ENCODE assay signal across 8 cellular contexts in the genomic region with DNA sequence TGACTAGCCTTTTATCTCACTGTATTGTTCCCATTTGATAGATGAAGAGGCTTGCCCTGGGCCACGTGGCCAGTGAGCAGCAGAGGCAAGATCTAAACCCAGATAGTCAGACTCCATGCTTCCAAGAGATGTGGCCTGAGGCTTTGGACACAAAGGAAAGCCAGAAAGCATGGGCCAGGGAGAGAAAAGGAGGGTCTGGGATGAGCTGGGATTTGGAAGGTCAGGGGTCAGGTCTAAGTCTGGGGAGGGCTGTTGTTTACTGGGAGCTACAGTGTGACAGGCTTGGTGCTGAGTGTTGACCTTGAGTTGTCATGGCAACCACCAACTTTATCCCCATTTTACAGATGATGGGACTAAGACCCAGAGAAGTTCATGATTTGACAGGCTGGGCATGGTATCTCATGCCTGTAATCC. TPM values are rescaled to one million over a fixed set of nuclear protein-coding genes. Genes with fewer than 3 reads are reported as not detected.
DNase-seq lines count a peak whose midpoint lies in the region; ATAC-seq and TF ChIP-seq lines count a peak whose summit lies in the region.
"Had no signal": no experiment of that assay in that cellular context is flagged by ENCODE, and none has a peak within 500 bp of the region (broad histone marks: within the 10 kb centered on the region; RNA-seq: fewer than 3 reads in every experiment).

No MANE protein-coding gene starts in this region.

- no peak overlapping the region for H3K56ac ChIP-seq in H9 (ENCODE audit: insufficient read length, low read depth, low read length)

- no peak overlapping the region for H3K4ac ChIP-seq in H9 (ENCODE audit: low read depth, low read length)

- H3K9me3 ChIP-seq in H9 (ENCODE audit: control insufficient read depth, low read depth, low read length) = no peaks in the 10 kb centered on the region

- no peaks in the 10 kb centered on the region for H3K4me1 ChIP-seq in H9 (ENCODE audit: insufficient read depth, low read length)

- peaks cover 5 to 6% of the 10 kb centered on the region in 2 experiments; a peak in 4 of 5 replicates for H3K9me3 Mint-ChIP-seq in H9

- H3K18ac ChIP-seq in H9 (ENCODE audit: insufficient read length, low read depth, low read length) = no peak overlapping the region

- TF ChIP-seq CTCF in AG04449 (IDR thresholded peaks at IDR 0.05; ENCODE audit: insufficient read depth, low read length, missing control alignments) (no peak), fibroblast of mammary gland (conservative IDR thresholded peaks at IDR 0.05; ENCODE audit: control insufficient read depth, insufficient read depth, low read depth, low read length) (no peak), H9 (conservative IDR thresholded peaks at IDR 0.05) (no peak)

- H3K27ac ChIP-seq in H9 (ENCODE audit: insufficient read length, low read depth, low read length) = no peak overlapping the region

- H2AFZ ChIP-seq in H9 (ENCODE audit: low read length) = no peak overlapping the region

- no peak overlapping the region for H2BK12ac ChIP-seq in H9 (ENCODE audit: insufficient read length, low read depth, low read length)

- no CpG with 5 or more reads among the region's 1 CpG for WGBS in H9 (ENCODE audit: extremely low coverage, insufficient read length, low lambda C conversion rate)

- no peak overlapping the region for H2BK20ac ChIP-seq in H9 (ENCODE audit: low read depth, low read length, poor library complexity, severe bottlenecking)

- no peak overlapping the region for H3K4me2 ChIP-seq in H9 (ENCODE audit: insufficient read depth, insufficient read length, low read length)

- H3K4me1 Mint-ChIP-seq in H9 = peaks cover 22 to 26% of the 10 kb centered on the region in 2 experiments

- ATAC-seq in HG02938 (IDR thresholded peaks at IDR 0.05; ENCODE audit: unreplicated experiment) = no peak

- peak overlapping the region in 1 of 2 experiments; percentile 7; a peak in 3 of 5 replicates for H3K4me3 Mint-ChIP-seq in H9

- H3K36me3 Mint-ChIP-seq in H9 (ENCODE audit: insufficient read depth in 1 of 3, low read depth in 3 of 3) = peaks cover 7 to 19% (median 17%) of the 10 kb centered on the region in 3 experiments; a peak in 6 of 7 replicates

- no peak overlapping the region for H3T11ph ChIP-seq in H9 (ENCODE audit: low read length)

- CTCF ChIA-PET in AG04449 (lab: Yijun Ruan, JAX) = interaction anchor here (0.9 to 3.4 kb wide), 3 partner anchors 9 to 282 kb away, joined by 3 to 24 read pairs (median 4); no protein-coding TSS in a partner anchor

- H3K79me1 ChIP-seq in H9 (ENCODE audit: insufficient read depth, low read depth, low read length, poor library complexity, severe bottlenecking) = no peaks in the 10 kb centered on the region

- peaks cover 12% of the 10 kb centered on the region for H3K23me2 ChIP-seq in H9 (ENCODE audit: insufficient read length, low read depth, low read length, poor library complexity, severe bottlenecking)

- H4K20me1 ChIP-seq in H9 (ENCODE audit: control insufficient read depth, insufficient read depth, insufficient read length) = no peaks in the 10 kb centered on the region

- DNase-seq in AG04449 (ENCODE audit: low read depth, low spot score) (no peak), NCI-H69 (lab: John Stamatoyannopoulos, UW) (peak; percentile 11), fibroblast of mammary gland (ENCODE audit: low read depth) (peak; percentile 10), H9 (no peak), activated gamma-delta T cell (lab: John Stamatoyannopoulos, UW) (no peak)
- DNase-seq: NCI-H1694, occipital lobe had no signal

- no peak overlapping the region for H2BK5ac ChIP-seq in H9 (ENCODE audit: insufficient read length, low read length)

- H3K27ac Mint-ChIP-seq in H9 = no peak overlapping the region

- H3K14ac ChIP-seq in H9 (ENCODE audit: insufficient read depth, low read length) = no peak overlapping the region

- POLR2A ChIA-PET in AG04449 (lab: Yijun Ruan, JAX) = no interaction called here

- no peak overlapping the region for H2AK5ac ChIP-seq in H9 (ENCODE audit: insufficient read length, low read length)

- H4K91ac ChIP-seq in H9 (ENCODE audit: insufficient read length, low read depth, low read length) = no peak overlapping the region

- no peak overlapping the region for H3K9ac ChIP-seq in H9 (ENCODE audit: extremely low read depth, insufficient read length, low read length)

- 0 out of 2 replicates have a peak overlapping the region, but pooled peaks have one; percentile 18 for H3K4me3 ChIP-seq in AG04449 (ENCODE audit: low read depth, low read length)
- peak overlapping the region; percentile 74 for H3K4me3 ChIP-seq in fibroblast of mammary gland (ENCODE audit: control insufficient read depth, low read depth, low read length)

- H3K79me2 ChIP-seq in H9 (ENCODE audit: insufficient read depth, low read length) = no peaks in the 10 kb centered on the region

- H3K27me3 Mint-ChIP-seq in H9 (ENCODE audit: low read depth) = peaks cover 10% of the 10 kb centered on the region

- no peak overlapping the region for H2BK15ac ChIP-seq in H9 (ENCODE audit: low read depth, low read length)

- no peaks in the 10 kb centered on the region; the same call in 1 of the 2 replicates for H3K27me3 ChIP-seq in H9 (ENCODE audit: insufficient read depth, low read length)

- no peak overlapping the region for H3K23ac ChIP-seq in H9 (ENCODE audit: insufficient read length, low read depth, low read length)

- no peak overlapping the region for H4K8ac ChIP-seq in H9 (replicated peaks; ENCODE audit: insufficient read length, low read depth, low read length)

- no peak overlapping the region for H4K5ac ChIP-seq in H9 (ENCODE audit: insufficient read length, low read depth, low read length)

- no peak overlapping the region for H2BK120ac ChIP-seq in H9 (ENCODE audit: low read depth, low read length, poor library complexity, severe bottlenecking)

RNA-seq across cellular contexts. Expression of a gene that starts 2.1 kb away (rescaled TPM):
- 3.7 and 3.9 TPM in 2 replicates for total RNA-seq in H9 (2021)

RNA-seq across cellular contexts. Expression of a gene that starts 30.0 kb away (rescaled TPM):
- total RNA-seq in H9 (2021) = 1.9 and 2.6 TPM in 2 replicates

RNA-seq across cellular contexts. Expression of a gene that starts 30.7 kb away (rescaled TPM):
- 39.0 and 42.2 TPM in 2 replicates for total RNA-seq in H9 (2021)

RNA-seq across cellular contexts. Expression of a gene that starts 46.0 kb away (rescaled TPM):
- 133 and 140 TPM in 2 replicates for total RNA-seq in H9 (2021)

RNA-seq across cellular contexts. Expression of a gene that starts 57.0 kb away (rescaled TPM):
- 3.4 and 3.6 TPM in 2 replicates for total RNA-seq in H9 (2021)

Comparison
In these comparisons a context has a peak if more than half of its experiments do, and no peak if none do; other contexts are left out.
1. DNase-seq: peak in NCI-H69 (single experiment) and fibroblast of mammary gland (single experiment); none in AG04449 (single experiment), H9 (single experiment) and activated gamma-delta T cell (single experiment).